Comparison of ENCODE assay signal across 20 cellular contexts in genomic region chr4:10072420-10073017, GRCh38. TPM values are rescaled to one million over a fixed set of nuclear protein-coding genes. Genes with fewer than 3 reads are reported as not detected.
DNase-seq lines count a peak whose midpoint lies in the region; ATAC-seq, FAIRE-seq and TF ChIP-seq lines count a peak whose summit lies in the region.
"Had no signal": no experiment of that assay in that cellular context is flagged by ENCODE, and none has a peak within 500 bp of the region (broad histone marks: within the 10 kb centered on the region; RNA-seq: fewer than 3 reads in every experiment).

No MANE protein-coding gene starts in this region.

- H3K36me3 ChIP-seq in cardiac muscle cell: peaks cover 44% of the 10 kb centered on the region
- peaks cover 17 to 41% of the 10 kb centered on the region in 2 experiments; a peak in 4 of 5 replicates for H3K36me3 ChIP-seq in HepG2 (replicated peaks in 1 of 2; ENCODE audit: control insufficient read depth in 1 of 2, insufficient read depth in 2 of 2, low read length in 2 of 2)

- no peaks in the 10 kb centered on the region for H3K27me3 Mint-ChIP-seq in activated naive CD8-positive, alpha-beta T cell treated with anti-CD3 and anti-CD28 coated beads, Interleukin-2, amount 10 ng/mL, durations not matched to agents 7 days and 5 days

- TF ChIP-seq CTCF in cardiac muscle cell (IDR thresholded peaks at IDR 0.05; ENCODE audit: low read depth, low read length) (no peak), HepG2 (CRISPR knock-in tag; IDR thresholded peaks at IDR 0.05) (no peak)

- BruUV-seq in HepG2 (replicated peaks; lab: Mats Ljungman, UMichigan): no TSS peak

- no peak overlapping the region for H3K4me3 Mint-ChIP-seq in activated naive CD8-positive, alpha-beta T cell treated with anti-CD3 and anti-CD28 coated beads, Interleukin-2, amount 10 ng/mL, durations not matched to agents 7 days and 5 days
- H3K4me3 Mint-ChIP-seq: WTC11 had no signal

- H4K20me1 ChIP-seq in HepG2 (ENCODE audit: insufficient read depth, low read length): no peaks in the 10 kb centered on the region

- no peak for FAIRE-seq in HepG2 (lab: Jason Lieb, UNC)

- H3K4me1 Mint-ChIP-seq in activated naive CD8-positive, alpha-beta T cell treated with anti-CD3 and anti-CD28 coated beads, Interleukin-2, amount 10 ng/mL, durations not matched to agents 7 days and 5 days: no peaks in the 10 kb centered on the region

- no peak overlapping the region for H3K4me3 ChIP-seq in cardiac muscle cell
- no peak overlapping the region for H3K4me3 ChIP-seq in HepG2 (replicated peaks in 1 of 3; ENCODE audit: insufficient read depth in 1 of 3, low read depth in 2 of 3, low read length in 3 of 3)
- H3K4me3 ChIP-seq: adrenal gland, left ventricle myocardium inferior, stomach, vagina had no signal

- no peaks in the 10 kb centered on the region for H3K9me3 Mint-ChIP-seq in activated naive CD8-positive, alpha-beta T cell treated with anti-CD3 and anti-CD28 coated beads, Interleukin-2, amount 10 ng/mL, durations not matched to agents 7 days and 5 days
- H3K9me3 Mint-ChIP-seq: WTC11 had no signal

- POLR2A ChIA-PET in activated naive CD8-positive, alpha-beta T cell treated with anti-CD3 and anti-CD28 coated beads, Interleukin-2, amount 10 ng/mL, durations not matched to agents 7 days and 5 days (lab: Charles Lee): interaction anchor here (1.0 kb wide), 1 partner anchor 25 kb away, joined by 3 read pairs; no protein-coding TSS in a partner anchor
- POLR2A ChIA-PET in HepG2 (lab: Yijun Ruan, JAX): no interaction called here

- no peak for ATAC-seq in activated naive CD8-positive, alpha-beta T cell treated with anti-CD3 and anti-CD28 coated beads, Interleukin-2, amount 10 ng/mL, durations not matched to agents 7 days and 5 days (ENCODE audit: low read depth)
- ATAC-seq in HepG2: no peak
- no peak for ATAC-seq in HG02885 (IDR thresholded peaks at IDR 0.05; ENCODE audit: poor library complexity, unreplicated experiment)
- ATAC-seq in HG03108 (IDR thresholded peaks at IDR 0.05; ENCODE audit: unreplicated experiment): no peak
- ATAC-seq: WTC11 had no signal

- H3K9ac ChIP-seq in HepG2 (ENCODE audit: insufficient read depth, low read depth, low read length): no peak overlapping the region

- CTCF ChIA-PET in HepG2 (lab: Yijun Ruan, JAX; ENCODE audit: low intra/inter-chr PET ratio, low total read pairs): no interaction called here

- H3K4me1 ChIP-seq in cardiac muscle cell (ENCODE audit: low read depth): no peaks in the 10 kb centered on the region
- peaks cover 12% of the 10 kb centered on the region for H3K4me1 ChIP-seq in HepG2 (ENCODE audit: insufficient read depth, low read length)
- H3K4me1 ChIP-seq: adrenal gland, Caco-2, vagina had no signal

- no peaks in the 10 kb centered on the region for H3K9me3 ChIP-seq in cardiac muscle cell (ENCODE audit: low read depth)
- no peaks in the 10 kb centered on the region for H3K9me3 ChIP-seq in HepG2 (ENCODE audit: low read length)
- H3K9me3 ChIP-seq: adrenal gland, Caco-2, left ventricle myocardium inferior, stomach, vagina had no signal

- no peak for TF ChIP-seq RAD21 in HepG2 (CRISPR knock-in tag; IDR thresholded peaks at IDR 0.05)

- TF ChIP-seq EP300 in HepG2 (IDR thresholded peaks at IDR 0.05; ENCODE audit: low read depth in 2 of 2, low read length in 2 of 2) (no peak), HepG2 (CRISPR knock-in tag; IDR thresholded peaks at IDR 0.05; ENCODE audit: borderline replicate concordance) (no peak)

- DNase-seq in cardiac muscle cell (ENCODE audit: low read depth in 1 of 2, low spot score in 1 of 2): no peak
- no peak for DNase-seq in cardiac septum (ENCODE audit: low spot score)
- DNase-seq in activated naive CD8-positive, alpha-beta T cell treated with anti-CD3 and anti-CD28 coated beads, Interleukin-2, amount 10 ng/mL, durations not matched to agents 7 days and 5 days: peak; percentile 13
- DNase-seq in HepG2 (ENCODE audit: low spot score): no peak
- no peak for DNase-seq in activated CD4-positive, CD25-positive, alpha-beta regulatory T cell treated with anti-CD3 and anti-CD28 coated beads, Interleukin-2, amount 50 U/mL, for 72 hours
- no peak for DNase-seq in AG08396 (ENCODE audit: low spot score)
- DNase-seq: Caco-2, cerebellar nuclear complex, foreskin fibroblast, GOT3, left ventricle myocardium inferior, NCI-H1417 treated with DMSO at 0.1 percent for 48 hours, stomach had no signal

- intact Hi-C loops in cardiac septum (cut with DNase I) (no loop called here), HepG2 (cut with micrococcal nuclease; ENCODE audit: unreplicated experiment) (no loop called here)

- H3K79me2 ChIP-seq in HepG2 (ENCODE audit: insufficient read depth, low read length): no peaks in the 10 kb centered on the region

- WGBS in HepG2 (ENCODE audit: low lambda C conversion rate): 96% methylated on average over 7 of the region's 7 CpGs

- in situ Hi-C loops in HepG2 (cut with HindIII; ENCODE audit: extremely low pct_ligation_motif_present, low pct_unique_long_range_greater_than_20kb): no loop called here

- H2AFZ ChIP-seq in HepG2 (ENCODE audit: low read length): no peak overlapping the region

- H3K4me2 ChIP-seq in HepG2 (ENCODE audit: low read depth, low read length): no peak overlapping the region

- peak overlapping the region; percentile 67 for H3K27ac ChIP-seq in cardiac muscle cell
- H3K27ac ChIP-seq in HepG2 (ENCODE audit: extremely low read length, insufficient read depth, low read length): no peak overlapping the region
- H3K27ac ChIP-seq: adrenal gland, left ventricle myocardium inferior, RWPE1, stomach, vagina had no signal

- peaks cover 28% of the 10 kb centered on the region for H3K36me3 Mint-ChIP-seq in activated naive CD8-positive, alpha-beta T cell treated with anti-CD3 and anti-CD28 coated beads, Interleukin-2, amount 10 ng/mL, durations not matched to agents 7 days and 5 days

- peak overlapping the region; percentile 22 for H3K27ac Mint-ChIP-seq in activated naive CD8-positive, alpha-beta T cell treated with anti-CD3 and anti-CD28 coated beads, Interleukin-2, amount 10 ng/mL, durations not matched to agents 7 days and 5 days
- H3K27ac Mint-ChIP-seq: WTC11 had no signal

- no peak for TF ChIP-seq POLR2A in HepG2 (IDR thresholded peaks at IDR 0.05; ENCODE audit: insufficient read depth in 1 of 2, low read depth in 2 of 2, low read length in 2 of 2)

- no peaks in the 10 kb centered on the region for H3K27me3 ChIP-seq in cardiac muscle cell
- H3K27me3 ChIP-seq in HepG2 (ENCODE audit: control insufficient read depth in 1 of 2, insufficient read depth in 2 of 2, low read length in 2 of 2): no peaks in the 10 kb centered on the region
- H3K27me3 ChIP-seq: adrenal gland, stomach, vagina had no signal

RNA-seq across cellular contexts. Expression of gene WDR1, which starts 44.1 kb away (rescaled TPM):
- total RNA-seq in cardiac muscle cell (198 and 258 TPM in 2 replicates), cardiac septum (245 TPM), HepG2 (2016; rRNA removed; fragmentation: Illumina TruSeq; extraction: Trizol) (106 and 120 TPM in 2 replicates)
- polyA plus RNA-seq in cardiac muscle cell (276 and 347 TPM in 2 replicates), HepG2 (2011; rRNA removed) (198 and 199 TPM in 2 replicates)
- 100 to 1,000 TPM; 371 to 372 TPM for total RNA-seq in activated naive CD8-positive, alpha-beta T cell treated with anti-CD3 and anti-CD28 coated beads, Interleukin-2, amount 10 ng/mL, durations not matched to agents 7 days and 5 days
- total RNA-seq in HepG2 (2016; cell fraction: cytosol; rRNA removed; fragmentation: Illumina TruSeq; extraction: Trizol; ENCODE audit: low read depth): 50.7 and 51.7 TPM in 2 replicates
- 98.1 and 109 TPM in 2 replicates for total RNA-seq in HepG2 (2016; cell fraction: insoluble cytoplasmic fraction; rRNA removed; fragmentation: Illumina TruSeq; extraction: Trizol)
- total RNA-seq in HepG2 (2016; cell fraction: membrane; rRNA removed; fragmentation: Illumina TruSeq; extraction: Trizol): 54.9 and 56.0 TPM in 2 replicates
- 57.3 and 65.4 TPM in 2 replicates for total RNA-seq in HepG2 (2016; cell fraction: nucleus; rRNA removed; fragmentation: Illumina TruSeq; extraction: Trizol)
- 187 and 226 TPM in 2 replicates for polyA plus RNA-seq in HepG2 (2011; cell fraction: cytosol; rRNA removed)
- 166 and 177 TPM in 2 replicates for polyA plus RNA-seq in HepG2 (2011; cell fraction: nucleus; rRNA removed)
- polyA plus RNA-seq in HepG2 (2012): 117 and 122 TPM in 2 replicates
- 33.9 and 35.4 TPM in 2 replicates for polyA plus RNA-seq in HepG2 (2016; cell fraction: cytosol; fragmentation: Illumina TruSeq; extraction: Trizol; ENCODE audit: low read depth)
- 136 and 179 TPM in 2 replicates for polyA plus RNA-seq in HepG2 (2016; cell fraction: insoluble cytoplasmic fraction; fragmentation: Illumina TruSeq; extraction: Trizol; ENCODE audit: low read depth)
- 47.7 and 51.7 TPM in 2 replicates for polyA plus RNA-seq in HepG2 (2016; cell fraction: membrane; fragmentation: Illumina TruSeq; extraction: Trizol; ENCODE audit: low read depth)
- polyA plus RNA-seq in HepG2 (2016; cell fraction: nucleus; fragmentation: Illumina TruSeq; extraction: Trizol; ENCODE audit: insufficient read depth, low read depth): 118 and 124 TPM in 2 replicates
- 149 and 296 TPM in 2 replicates for polyA minus RNA-seq in HepG2 (2011; rRNA and poly(A)+ RNA removed; ENCODE audit: low replicate concordance)
- polyA minus RNA-seq in HepG2 (2011; cell fraction: cytosol; rRNA and poly(A)+ RNA removed): 111 and 136 TPM in 2 replicates
- 82.2 and 96.2 TPM in 2 replicates for polyA minus RNA-seq in HepG2 (2011; cell fraction: nucleus; rRNA and poly(A)+ RNA removed)

RNA-seq across cellular contexts. Expression of gene SLC2A9, which starts 51.2 kb away (rescaled TPM):
- total RNA-seq in cardiac muscle cell (0.42 and 0.95 TPM in 2 replicates), cardiac septum (5.5 TPM), HepG2 (2016; rRNA removed; fragmentation: Illumina TruSeq; extraction: Trizol) (19.9 and 36.2 TPM in 2 replicates)
- polyA plus RNA-seq in cardiac muscle cell (1.1 and 1.3 TPM in 2 replicates), HepG2 (2011; rRNA removed) (42.3 and 51.0 TPM in 2 replicates)
- 1 to 10 TPM in 1 of 2 experiments, under 1 TPM in 1; 0.77 to 1.6 TPM for total RNA-seq in activated naive CD8-positive, alpha-beta T cell treated with anti-CD3 and anti-CD28 coated beads, Interleukin-2, amount 10 ng/mL, durations not matched to agents 7 days and 5 days
- 11.2 and 13.2 TPM in 2 replicates for total RNA-seq in HepG2 (2016; cell fraction: cytosol; rRNA removed; fragmentation: Illumina TruSeq; extraction: Trizol; ENCODE audit: low read depth)
- 20.2 and 36.6 TPM in 2 replicates for total RNA-seq in HepG2 (2016; cell fraction: insoluble cytoplasmic fraction; rRNA removed; fragmentation: Illumina TruSeq; extraction: Trizol)
- total RNA-seq in HepG2 (2016; cell fraction: membrane; rRNA removed; fragmentation: Illumina TruSeq; extraction: Trizol): 16.6 and 18.8 TPM in 2 replicates
- total RNA-seq in HepG2 (2016; cell fraction: nucleus; rRNA removed; fragmentation: Illumina TruSeq; extraction: Trizol): 46.8 and 63.5 TPM in 2 replicates
- polyA plus RNA-seq in HepG2 (2011; cell fraction: cytosol; rRNA removed): 40.4 and 40.5 TPM in 2 replicates
- 78.3 and 78.9 TPM in 2 replicates for polyA plus RNA-seq in HepG2 (2011; cell fraction: nucleus; rRNA removed)
- 38.0 and 55.5 TPM in 2 replicates for polyA plus RNA-seq in HepG2 (2012)
- 5.7 and 8.5 TPM in 2 replicates for polyA plus RNA-seq in HepG2 (2016; cell fraction: cytosol; fragmentation: Illumina TruSeq; extraction: Trizol; ENCODE audit: low read depth)
- 16.8 and 19.2 TPM in 2 replicates for polyA plus RNA-seq in HepG2 (2016; cell fraction: insoluble cytoplasmic fraction; fragmentation: Illumina TruSeq; extraction: Trizol; ENCODE audit: low read depth)
- 11.8 and 13.9 TPM in 2 replicates for polyA plus RNA-seq in HepG2 (2016; cell fraction: membrane; fragmentation: Illumina TruSeq; extraction: Trizol; ENCODE audit: low read depth)
- polyA plus RNA-seq in HepG2 (2016; cell fraction: nucleus; fragmentation: Illumina TruSeq; extraction: Trizol; ENCODE audit: insufficient read depth, low read depth): 32.8 and 34.3 TPM in 2 replicates
- 0.09 and 127 TPM in 2 replicates for polyA minus RNA-seq in HepG2 (2011; rRNA and poly(A)+ RNA removed; ENCODE audit: low replicate concordance)
- 35.6 and 44.8 TPM in 2 replicates for polyA minus RNA-seq in HepG2 (2011; cell fraction: cytosol; rRNA and poly(A)+ RNA removed)
- 124 and 142 TPM in 2 replicates for polyA minus RNA-seq in HepG2 (2011; cell fraction: nucleus; rRNA and poly(A)+ RNA removed)
- total RNA-seq: G401, WTC11 had no signal
